8 cellular contexts compared by ENCODE assay signal in genomic region chr17:44137891-44138709, GRCh38.
A peak's percentile ranks its signal among the peaks of the same experiment; 100 is the strongest.
DNase-seq lines count a peak whose midpoint lies in the region; ATAC-seq and TF ChIP-seq lines count a peak whose summit lies in the region.

No MANE protein-coding gene starts in this region.

- H3K27ac ChIP-seq in VCaP: peak overlapping the region; percentile 53

- no peak for TF ChIP-seq CTCF in VCaP (conservative IDR thresholded peaks at IDR 0.05)

- peak; percentile 96 for DNase-seq in DMS53 treated with DMSO at 0.1 percent for 48 hours (lab: John Stamatoyannopoulos, UW; ENCODE audit: unreplicated experiment)
- peak; percentile 65 for DNase-seq in NCI-H1694 treated with DMSO at 0.1 percent for 48 hours (lab: John Stamatoyannopoulos, UW)
- DNase-seq in brain pericyte (ENCODE audit: low read depth, low spot score): peak; percentile 98
- DNase-seq in iPS-NIHi7 (ENCODE audit: extremely low spot score): peak; percentile 90
- peak; percentile 85 for DNase-seq in stimulated activated CD4-positive, alpha-beta T cell treated with anti-CD3 and anti-CD28 coated beads, Interleukin-15, amount 100 ng/mL, for 24 hours

- ATAC-seq in HG03521 (IDR thresholded peaks at IDR 0.05; ENCODE audit: unreplicated experiment) (no peak), GM18870 (IDR thresholded peaks at IDR 0.05; ENCODE audit: unreplicated experiment) (no peak)
